In the genomic region with DNA sequence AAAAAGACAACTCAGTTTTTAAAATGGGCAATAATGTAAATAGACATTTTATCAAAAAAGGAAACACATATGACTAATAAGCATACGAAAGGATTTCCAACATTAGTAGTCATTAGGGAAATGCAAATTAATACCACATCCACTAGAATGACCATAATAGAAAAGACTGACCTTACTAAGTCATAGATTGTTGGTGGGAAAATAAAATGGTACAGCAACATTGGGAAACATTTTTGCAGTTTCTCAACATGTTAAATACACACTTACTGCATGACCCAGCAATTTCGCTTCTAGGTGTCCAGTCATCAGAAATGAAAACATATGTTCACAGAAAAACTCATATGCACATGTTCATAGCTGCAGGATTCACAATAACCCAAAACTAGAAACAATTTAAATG, we compare ENCODE assay signal across 19 cellular contexts. TPM values are rescaled to one million over a fixed set of nuclear protein-coding genes. Genes with fewer than 3 reads are reported as not detected.
A peak's percentile ranks its signal among the peaks of the same experiment; 100 is the strongest.
DNase-seq lines count a peak whose midpoint lies in the region; ATAC-seq and TF ChIP-seq lines count a peak whose summit lies in the region.
"Had no signal": no experiment of that assay in that cellular context is flagged by ENCODE, and none has a peak within 500 bp of the region (broad histone marks: within the 10 kb centered on the region; RNA-seq: fewer than 3 reads in every experiment).

No MANE protein-coding gene starts in this region.

- H3K27ac Mint-ChIP-seq in activated CD8-positive, alpha-beta memory T cell treated with anti-CD3 and anti-CD28 coated beads, Interleukin-2, amount 10 ng/mL, durations not matched to agents 7 days and 5 days = no peak overlapping the region
- H3K27ac Mint-ChIP-seq: IgD-negative memory B cell had no signal

- no peaks in the 10 kb centered on the region for H3K36me3 Mint-ChIP-seq in activated T-cell treated with anti-CD3 and anti-CD28 coated beads, Interleukin-2, amount 50 U/mL, for 4 hours (ENCODE audit: insufficient read depth)
- no peaks in the 10 kb centered on the region for H3K36me3 Mint-ChIP-seq in activated CD8-positive, alpha-beta memory T cell treated with anti-CD3 and anti-CD28 coated beads, Interleukin-2, amount 10 ng/mL, durations not matched to agents 7 days and 5 days
- H3K36me3 Mint-ChIP-seq: IgD-negative memory B cell had no signal

- TF ChIP-seq CTCF in fibroblast of pulmonary artery (IDR thresholded peaks at IDR 0.05; ENCODE audit: low read length, missing control alignments) = no peak

- CTCF ChIA-PET in activated CD8-positive, alpha-beta memory T cell treated with anti-CD3 and anti-CD28 coated beads, Interleukin-2, amount 10 ng/mL, durations not matched to agents 7 days and 5 days (lab: Charles Lee) = no interaction called here

- no peaks in the 10 kb centered on the region for H3K9me3 Mint-ChIP-seq in activated T-cell treated with anti-CD3 and anti-CD28 coated beads, Interleukin-2, amount 50 U/mL, for 4 hours
- H3K9me3 Mint-ChIP-seq in activated CD8-positive, alpha-beta memory T cell treated with anti-CD3 and anti-CD28 coated beads, Interleukin-2, amount 10 ng/mL, durations not matched to agents 7 days and 5 days (ENCODE audit: low read depth) = no peaks in the 10 kb centered on the region

- peaks cover 4% of the 10 kb centered on the region for H3K27me3 Mint-ChIP-seq in activated T-cell treated with anti-CD3 and anti-CD28 coated beads, Interleukin-2, amount 50 U/mL, for 4 hours (ENCODE audit: low read depth)
- H3K27me3 Mint-ChIP-seq in activated CD8-positive, alpha-beta memory T cell treated with anti-CD3 and anti-CD28 coated beads, Interleukin-2, amount 10 ng/mL, durations not matched to agents 7 days and 5 days = peaks cover 24% of the 10 kb centered on the region

- H3K4me1 Mint-ChIP-seq in activated T-cell treated with anti-CD3 and anti-CD28 coated beads, Interleukin-2, amount 50 U/mL, for 4 hours (ENCODE audit: low read depth) = peaks cover 3% of the 10 kb centered on the region
- H3K4me1 Mint-ChIP-seq in activated CD8-positive, alpha-beta memory T cell treated with anti-CD3 and anti-CD28 coated beads, Interleukin-2, amount 10 ng/mL, durations not matched to agents 7 days and 5 days = peaks cover 4% of the 10 kb centered on the region

- H3K4me3 ChIP-seq in fibroblast of pulmonary artery (replicated peaks; ENCODE audit: low read depth, low read length) = no peak overlapping the region
- H3K4me3 ChIP-seq: SJSA1 had no signal

- DNase-seq in NOMO-1 treated with DMSO at 0.1 percent for 48 hours (lab: John Stamatoyannopoulos, UW; ENCODE audit: unreplicated experiment) = peak; percentile 9
- no peak for DNase-seq in NOMO-1 treated with dmso at 0.1 percent for 144 hours (lab: John Stamatoyannopoulos, UW; ENCODE audit: unreplicated experiment)
- DNase-seq in amniotic epithelial cell (ENCODE audit: low read depth) = peak; percentile 18
- peak; percentile 46 for DNase-seq in fibroblast of pulmonary artery (ENCODE audit: low read depth)
- no peak for DNase-seq in activated T-cell treated with anti-CD3 and anti-CD28 coated beads, Interleukin-2, amount 50 U/mL, for 4 hours
- no peak for DNase-seq in activated CD8-positive, alpha-beta memory T cell treated with anti-CD3 and anti-CD28 coated beads, Interleukin-2, amount 10 ng/mL, durations not matched to agents 7 days and 5 days
- DNase-seq: C1 segment of cervical spinal cord, H7, MV-4-11, NCI-H1417 treated with DMSO at 0.1 percent for 48 hours, NCI-H2029, NCI-H2171 treated with DMSO at 0.1 percent for 48 hours, NCI-H510A, NCI-H82, SW 1271 had no signal

- no peak overlapping the region for H3K4me3 Mint-ChIP-seq in activated T-cell treated with anti-CD3 and anti-CD28 coated beads, Interleukin-2, amount 50 U/mL, for 4 hours
- H3K4me3 Mint-ChIP-seq in activated CD8-positive, alpha-beta memory T cell treated with anti-CD3 and anti-CD28 coated beads, Interleukin-2, amount 10 ng/mL, durations not matched to agents 7 days and 5 days = no peak overlapping the region
- H3K4me3 Mint-ChIP-seq: IgD-negative memory B cell had no signal

- ATAC-seq in GM19467 (IDR thresholded peaks at IDR 0.05; ENCODE audit: unreplicated experiment) (no peak), HG02623 (IDR thresholded peaks at IDR 0.05; ENCODE audit: unreplicated experiment) (no peak)
- ATAC-seq in activated T-cell treated with anti-CD3 and anti-CD28 coated beads, Interleukin-2, amount 50 U/mL, for 4 hours = no peak
- no peak for ATAC-seq in activated CD8-positive, alpha-beta memory T cell treated with anti-CD3 and anti-CD28 coated beads, Interleukin-2, amount 10 ng/mL, durations not matched to agents 7 days and 5 days

RNA-seq across cellular contexts. Expression of gene SLC44A3, which starts 29.9 kb away (rescaled TPM):
- under 1 TPM in 1 of 3 donors, not detected in 2; 0.30 TPM for total RNA-seq in activated T-cell treated with anti-CD3 and anti-CD28 coated beads, Interleukin-2, amount 50 U/mL, for 4 hours
- total RNA-seq in activated CD8-positive, alpha-beta memory T cell treated with anti-CD3 and anti-CD28 coated beads, Interleukin-2, amount 10 ng/mL, durations not matched to agents 7 days and 5 days = not detected

Comparison
In these comparisons a context has a peak if more than half of its experiments do, and no peak if none do; other contexts are left out.
1. DNase-seq: peak in NOMO-1 treated with DMSO at 0.1 percent for 48 hours (single experiment), amniotic epithelial cell (single experiment) and fibroblast of pulmonary artery (single experiment); none in NOMO-1 treated with dmso at 0.1 percent for 144 hours (single experiment), activated T-cell treated with anti-CD3 and anti-CD28 coated beads, Interleukin-2, amount 50 U/mL, for 4 hours (single experiment) and activated CD8-positive, alpha-beta memory T cell treated with anti-CD3 and anti-CD28 coated beads, Interleukin-2, amount 10 ng/mL, durations not matched to agents 7 days and 5 days (single experiment).